ENCODE assay signal across 23 cellular contexts in genomic region chr6:148306287-148306686, GRCh38. TPM values are rescaled to one million over a fixed set of nuclear protein-coding genes. Genes with fewer than 3 reads are reported as not detected.
A peak's percentile ranks its signal among the peaks of the same experiment; 100 is the strongest.
DNase-seq lines count a peak whose midpoint lies in the region; ATAC-seq and TF ChIP-seq lines count a peak whose summit lies in the region.
"Had no signal": no experiment of that assay in that cellular context is flagged by ENCODE, and none has a peak within 500 bp of the region (broad histone marks: within the 10 kb centered on the region; RNA-seq: fewer than 3 reads in every experiment).

No MANE protein-coding gene starts in this region.

- H3K4me3 Mint-ChIP-seq in dendritic cell treated with granulocyte-macrophage colony-stimulating factor and Interleukin-4, amounts not matched to agents 40 ng/mL and 50 ng/mL, for 4 days, result no peak overlapping the region
- H3K4me3 Mint-ChIP-seq in nephron progenitor cell, result no peak overlapping the region
- H3K4me3 Mint-ChIP-seq: activated CD8-positive, alpha-beta T cell treated with anti-CD3 and anti-CD28 coated beads for 36 hours; activated naive CD8-positive, alpha-beta T cell had no signal

- no peaks in the 10 kb centered on the region for H3K36me3 Mint-ChIP-seq in dendritic cell treated with granulocyte-macrophage colony-stimulating factor and Interleukin-4, amounts not matched to agents 40 ng/mL and 50 ng/mL, for 4 days (ENCODE audit: low read depth)
- H3K36me3 Mint-ChIP-seq in nephron progenitor cell (ENCODE audit: low read depth), result no peaks in the 10 kb centered on the region
- H3K36me3 Mint-ChIP-seq: activated naive CD8-positive, alpha-beta T cell had no signal

- no peak overlapping the region for H3K9ac ChIP-seq in SK-N-SH
- H3K9ac ChIP-seq: BLaER1 treated with 17β-estradiol and CSF1 and Interleukin-3, amounts not matched to agents 10 nM and 100 nM had no signal

- H3K4me1 ChIP-seq in SK-N-SH (ENCODE audit: control insufficient read depth in 1 of 2, insufficient read depth in 2 of 2, low read depth in 1 of 2, low read length in 1 of 2) (0 out of 4 replicates have a peak, but pooled peaks cover 0 to 6% of the 10 kb centered on the region in 2 experiments), A673 (ENCODE audit: insufficient read depth, low read length, poor library complexity, severe bottlenecking) (no peaks in the 10 kb centered on the region)
- H3K4me1 ChIP-seq: pancreas had no signal

- no peak; the same call in 2 of the 3 replicates for ATAC-seq in SK-N-SH treated with all-trans-retinoic acid at 6 μM for 48 hours
- ATAC-seq: activated CD8-positive, alpha-beta T cell treated with anti-CD3 and anti-CD28 coated beads for 36 hours; stimulated activated naive CD8-positive, alpha-beta T cell treated with anti-CD3 and anti-CD28 coated beads, Interleukin-15, Interleukin-2, amounts not matched to agents 100 U/mL and 50 U/mL, for 24 hours had no signal

- POLR2A ChIA-PET in SK-N-SH (lab: Yijun Ruan, JAX) (no interaction called here), A673 (lab: Charles Lee; ENCODE audit: low non-redundant PET) (no interaction called here)

- CTCF ChIA-PET in SK-N-SH (lab: Yijun Ruan, JAX) (no interaction called here), A673 (lab: Charles Lee) (no interaction called here)

- H3K27me3 Mint-ChIP-seq in dendritic cell treated with granulocyte-macrophage colony-stimulating factor and Interleukin-4, amounts not matched to agents 40 ng/mL and 50 ng/mL, for 4 days, result peaks cover 5% of the 10 kb centered on the region
- H3K27me3 Mint-ChIP-seq in nephron progenitor cell (ENCODE audit: low read depth, poor library complexity), result no peaks in the 10 kb centered on the region
- H3K27me3 Mint-ChIP-seq: activated CD8-positive, alpha-beta T cell treated with anti-CD3 and anti-CD28 coated beads for 36 hours; activated naive CD8-positive, alpha-beta T cell had no signal

- no peak for TF ChIP-seq RAD21 in SK-N-SH (IDR thresholded peaks at IDR 0.05; ENCODE audit: low read length)

- H3K27me3 ChIP-seq in SK-N-SH (ENCODE audit: insufficient read depth), result no peaks in the 10 kb centered on the region
- H3K27me3 ChIP-seq in A673 (replicated peaks; ENCODE audit: insufficient read depth, low read depth, low read length, poor library complexity), result no peaks in the 10 kb centered on the region
- no peaks in the 10 kb centered on the region for H3K27me3 ChIP-seq in MG63
- H3K27me3 ChIP-seq: BLaER1 treated with 17β-estradiol and CSF1 and Interleukin-3, amounts not matched to agents 10 nM and 100 nM; heart right ventricle; pancreas; upper lobe of left lung had no signal

- BruUV-seq in A673 (replicated peaks; lab: Mats Ljungman, UMichigan), result no TSS peak

- no peak overlapping the region for H2AFZ ChIP-seq in SK-N-SH (ENCODE audit: low read depth)

- H3K27ac Mint-ChIP-seq in dendritic cell treated with granulocyte-macrophage colony-stimulating factor and Interleukin-4, amounts not matched to agents 40 ng/mL and 50 ng/mL, for 4 days, result peak overlapping the region; percentile 9
- H3K27ac Mint-ChIP-seq in nephron progenitor cell, result peak overlapping the region; percentile 98
- H3K27ac Mint-ChIP-seq: activated CD8-positive, alpha-beta T cell treated with anti-CD3 and anti-CD28 coated beads for 36 hours; activated naive CD8-positive, alpha-beta T cell had no signal

- no peak overlapping the region for H3K4me3 ChIP-seq in SK-N-SH (ENCODE audit: low read depth in 2 of 2, low read length in 1 of 2)
- no peak overlapping the region for H3K4me3 ChIP-seq in A673 (ENCODE audit: low read depth, low read length, poor library complexity, severe bottlenecking)
- H3K4me3 ChIP-seq in MG63, result no peak overlapping the region
- H3K4me3 ChIP-seq: BLaER1 treated with 17β-estradiol and CSF1 and Interleukin-3, amounts not matched to agents 10 nM and 100 nM; heart right ventricle; left ventricle myocardium inferior; pancreas; upper lobe of left lung had no signal

- peaks cover 0 to 11% of the 10 kb centered on the region in 2 experiments for H3K36me3 ChIP-seq in SK-N-SH (replicated peaks in 1 of 2; ENCODE audit: control insufficient read depth in 1 of 2, insufficient read depth in 2 of 2, low read length in 1 of 2)
- no peaks in the 10 kb centered on the region for H3K36me3 ChIP-seq in A673 (ENCODE audit: insufficient read depth, low read length, poor library complexity, severe bottlenecking)
- H3K36me3 ChIP-seq in MG63, result peaks cover 7% of the 10 kb centered on the region
- H3K36me3 ChIP-seq: BLaER1 treated with 17β-estradiol and CSF1 and Interleukin-3, amounts not matched to agents 10 nM and 100 nM; heart right ventricle; left ventricle myocardium inferior; pancreas; upper lobe of left lung had no signal

- H3K9me3 ChIP-seq in SK-N-SH (no peaks in the 10 kb centered on the region), A673 (ENCODE audit: low read depth, low read length, poor library complexity, severe bottlenecking) (no peaks in the 10 kb centered on the region), MG63 (no peaks in the 10 kb centered on the region)
- H3K9me3 ChIP-seq: BLaER1 treated with 17β-estradiol and CSF1 and Interleukin-3, amounts not matched to agents 10 nM and 100 nM; heart right ventricle; left ventricle myocardium inferior; pancreas; upper lobe of left lung had no signal

- no peak for TF ChIP-seq EP300 in SK-N-SH (IDR thresholded peaks at IDR 0.05; ENCODE audit: borderline replicate concordance in 1 of 2, low read depth in 1 of 2, low read length in 1 of 2)

- peaks cover 77% of the 10 kb centered on the region for H3K79me2 ChIP-seq in SK-N-SH (ENCODE audit: insufficient read depth)

- H3K9me2 ChIP-seq in SK-N-SH, result no peaks in the 10 kb centered on the region

- H3K27ac ChIP-seq in SK-N-SH (ENCODE audit: low read depth in 2 of 2, low read length in 1 of 2) (peak overlapping the region in 1 of 2 experiments; percentile 88; a peak in 2 of 4 replicates), A673 (ENCODE audit: low read depth, low read length, poor library complexity, severe bottlenecking) (no peak overlapping the region)
- H3K27ac ChIP-seq: left ventricle myocardium inferior, pancreas had no signal

- H3K4me1 Mint-ChIP-seq in dendritic cell treated with granulocyte-macrophage colony-stimulating factor and Interleukin-4, amounts not matched to agents 40 ng/mL and 50 ng/mL, for 4 days (ENCODE audit: low read depth), result peaks cover 13% of the 10 kb centered on the region
- H3K4me1 Mint-ChIP-seq in nephron progenitor cell, result peaks cover 41% of the 10 kb centered on the region

- H4K20me1 ChIP-seq in SK-N-SH (ENCODE audit: insufficient read depth), result no peaks in the 10 kb centered on the region
- H4K20me1 ChIP-seq: BLaER1 treated with 17β-estradiol and CSF1 and Interleukin-3, amounts not matched to agents 10 nM and 100 nM had no signal

- peak overlapping the region; percentile 19 for H3K4me2 ChIP-seq in SK-N-SH

- WGBS in SK-N-SH (ENCODE audit: low lambda C conversion rate), result 88% methylated on average over 2 of the region's 2 CpGs

- H3K9me3 Mint-ChIP-seq in dendritic cell treated with granulocyte-macrophage colony-stimulating factor and Interleukin-4, amounts not matched to agents 40 ng/mL and 50 ng/mL, for 4 days, result no peaks in the 10 kb centered on the region
- H3K9me3 Mint-ChIP-seq in nephron progenitor cell, result no peaks in the 10 kb centered on the region
- H3K9me3 Mint-ChIP-seq: activated CD8-positive, alpha-beta T cell treated with anti-CD3 and anti-CD28 coated beads for 36 hours had no signal

- DNase-seq in SK-N-SH (no peak), nephron progenitor cell (no peak), DMS 273 (lab: John Stamatoyannopoulos, UW; ENCODE audit: unreplicated experiment) (no peak), A673 (ENCODE audit: low spot score) (no peak), MG63 (no peak), HK-2 (ENCODE audit: unreplicated experiment) (no peak)
- DNase-seq: activated CD8-positive, alpha-beta T cell treated with anti-CD3 and anti-CD28 coated beads for 36 hours; activated T-cell treated with anti-CD3 and anti-CD28 coated beads, Interleukin-2, amount 50 U/mL, for 48 hours; DMS 273 treated with DMSO at 0.1 percent for 48 hours; heart right ventricle; Karpas-422; left ventricle myocardium inferior; NCI-H1436; NCI-H2171 treated with DMSO at 0.1 percent for 48 hours; NCI-H748 treated with DMSO at 0.1 percent for 48 hours; pancreas; stimulated activated naive CD8-positive, alpha-beta T cell treated with anti-CD3 and anti-CD28 coated beads, Interleukin-15, Interleukin-2, amounts not matched to agents 100 U/mL and 50 U/mL, for 24 hours; T-helper 9 cell had no signal

- peaks cover 38% of the 10 kb centered on the region for H3F3A ChIP-seq in SK-N-SH (replicated peaks; ENCODE audit: insufficient read depth)

- intact Hi-C loops in dendritic cell treated with granulocyte-macrophage colony-stimulating factor and Interleukin-4, amounts not matched to agents 40 ng/mL and 50 ng/mL, for 4 days (cut with micrococcal nuclease), result no loop called here
- intact Hi-C loops in A673 (cut with micrococcal nuclease; ENCODE audit: unreplicated experiment), result no loop called here

- TF ChIP-seq CTCF in SK-N-SH (IDR thresholded peaks at IDR 0.05), result no peak
- no peak for TF ChIP-seq CTCF in nephron progenitor cell (IDR thresholded peaks at IDR 0.05)
- TF ChIP-seq CTCF in A673 (conservative IDR thresholded peaks at IDR 0.05; ENCODE audit: low read depth, low read length), result no peak

TF ChIP-seq in SK-N-SH, 30 proteins besides CTCF, POLR2A, EP300 and RAD21 (continues in another document):
- no peak for TF ChIP-seq USF2 (IDR thresholded peaks at IDR 0.05; ENCODE audit: borderline replicate concordance, low read depth, low read length)

TF ChIP-seq in SK-N-SH treated with all-trans-retinoic acid at 6 μM for 48 hours, 23 proteins besides CTCF, POLR2A, EP300 and RAD21 (continues in another document):
- TF ChIP-seq TCF4 (CRISPR knock-in tag; IDR thresholded peaks at IDR 0.05; ENCODE audit: borderline replicate concordance) (no peak), ZNF8 (CRISPR knock-in tag; IDR thresholded peaks at IDR 0.05) (no peak), CSDC2 (CRISPR knock-in tag; IDR thresholded peaks at IDR 0.05) (no peak), ZNF565 (CRISPR knock-in tag; conservative IDR thresholded peaks at IDR 0.05; ENCODE audit: low read depth) (no peak)

RNA-seq across cellular contexts. Expression of gene SASH1, which starts 36.4 kb away (rescaled TPM):
- 15.5 and 19.8 TPM in 2 replicates for polyA plus RNA-seq in SK-N-SH (2012; rRNA removed)
- polyA plus RNA-seq in SK-N-SH (2012; cell fraction: cytosol; rRNA removed), result 15.9 and 17.7 TPM in 2 replicates
- 30.4 and 40.1 TPM in 2 replicates for polyA plus RNA-seq in SK-N-SH (2012; cell fraction: nucleus; rRNA removed)
- total RNA-seq in A673 (2021), result 19.2 and 21.7 TPM in 2 replicates
- 31.8 and 39.1 TPM in 2 replicates for total RNA-seq in MG63 (2014; rRNA removed; shearing (Covaris generic); ENCODE audit: low replicate concordance)
